17 cellular contexts compared by ENCODE assay signal in the genomic region with DNA sequence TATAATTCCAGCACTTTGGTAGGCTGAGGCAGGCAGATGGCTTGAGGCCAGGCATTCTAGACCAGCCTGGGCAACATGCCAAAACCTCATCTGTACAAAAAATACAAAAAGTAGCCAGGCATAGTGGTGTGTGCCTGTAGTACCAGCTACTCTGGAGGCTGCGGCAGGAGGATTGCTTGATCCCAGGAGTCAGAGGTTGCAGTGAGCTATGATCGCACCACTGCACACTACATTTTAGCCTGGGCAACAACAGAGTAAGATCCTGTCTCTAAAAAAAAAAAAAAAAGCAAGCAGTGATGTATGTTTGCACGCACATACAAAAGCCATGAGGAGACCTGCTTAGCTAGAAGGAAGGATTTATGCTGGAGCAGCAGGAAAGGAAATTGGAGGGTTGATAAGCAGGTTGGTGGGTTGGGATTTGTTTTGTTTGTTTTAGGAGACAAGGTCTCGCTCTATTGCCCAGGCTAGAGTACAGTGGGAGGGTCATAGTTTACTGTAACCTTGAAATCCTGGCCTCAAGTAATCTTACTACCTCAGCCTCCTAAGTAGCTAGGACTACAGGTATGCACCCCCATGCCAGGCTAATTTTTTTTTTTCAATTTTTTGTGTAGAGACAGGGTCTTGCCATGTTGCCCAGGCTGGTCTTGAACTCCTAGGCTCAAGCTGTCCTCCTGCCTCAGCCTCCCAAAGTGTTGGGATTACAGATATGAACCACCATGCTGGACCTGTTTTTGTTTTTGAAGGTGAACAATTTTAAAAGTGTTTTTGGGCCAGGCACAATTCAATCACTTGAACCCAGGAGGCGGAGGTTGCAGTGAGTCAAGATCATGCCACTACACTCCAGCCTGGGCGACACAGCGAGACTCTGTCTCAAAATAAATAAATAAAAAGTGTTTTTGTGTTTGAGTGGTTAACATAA. TPM values are rescaled to one million over a fixed set of nuclear protein-coding genes. Genes with fewer than 3 reads are reported as not detected.
DNase-seq lines count a peak whose midpoint lies in the region; ATAC-seq, FAIRE-seq and TF ChIP-seq lines count a peak whose summit lies in the region.
"Had no signal": no experiment of that assay in that cellular context is flagged by ENCODE, and none has a peak within 500 bp of the region (broad histone marks: within the 10 kb centered on the region; RNA-seq: fewer than 3 reads in every experiment).

No MANE protein-coding gene starts in this region.

- peak; percentile 83 for FAIRE-seq in endothelial cell of umbilical vein (lab: Jason Lieb, UNC)
- FAIRE-seq: astrocyte had no signal

- H3K4me2 ChIP-seq in BLaER1, result peak overlapping the region; percentile 4; the same call in 1 of the 2 replicates
- no peak overlapping the region for H3K4me2 ChIP-seq in endothelial cell of umbilical vein (ENCODE audit: insufficient read depth, low read length)

- no peaks in the 10 kb centered on the region for H3K27me3 ChIP-seq in BLaER1
- no peaks in the 10 kb centered on the region for H3K27me3 ChIP-seq in endothelial cell of umbilical vein (ENCODE audit: control insufficient read depth in 2 of 2, insufficient read depth in 2 of 2, low read length in 2 of 2)
- H3K27me3 ChIP-seq: BLaER1 treated with 17β-estradiol and CSF1 and Interleukin-3, amounts not matched to agents 10 nM and 100 nM; gastroesophageal sphincter; sigmoid colon had no signal

- H3K9me1 ChIP-seq in endothelial cell of umbilical vein (replicated peaks; ENCODE audit: control insufficient read depth, extremely low read depth, insufficient read depth, low read length), result no peaks in the 10 kb centered on the region

- H3K27ac ChIP-seq in BLaER1 (no peak overlapping the region), endothelial cell of umbilical vein (ENCODE audit: insufficient read depth, low read depth, low read length) (no peak overlapping the region)
- H3K27ac ChIP-seq: BLaER1 treated with 17β-estradiol and CSF1 and Interleukin-3, amounts not matched to agents 10 nM and 100 nM; gastroesophageal sphincter; sigmoid colon had no signal

- peak; percentile 17 for DNase-seq in HT1080 (ENCODE audit: low read depth)
- DNase-seq in NCI-H748 (lab: John Stamatoyannopoulos, UW; ENCODE audit: unreplicated experiment), result peak; percentile 26
- peak; percentile 38 for DNase-seq in endothelial cell of umbilical vein (ENCODE audit: low read depth, low spot score)
- DNase-seq in activated CD4-positive, alpha-beta T cell treated with anti-CD3 and anti-CD28 coated beads for 4 hours, result no peak
- no peak for DNase-seq in activated T-cell treated with anti-CD3 and anti-CD28 coated beads, Interleukin-2, amount 50 U/mL, for 4 hours
- DNase-seq: activated T-cell treated with anti-CD3 and anti-CD28 coated beads, Interleukin-2, amount 50 U/mL, for 24 hours; effector memory CD4-positive, alpha-beta T cell; NCI-H1436 treated with DMSO at 0.1 percent for 48 hours; sigmoid colon had no signal

- H3K4me1 ChIP-seq in BLaER1 (peaks cover 27% of the 10 kb centered on the region), endothelial cell of umbilical vein (ENCODE audit: control insufficient read depth, extremely low read depth, insufficient read depth, low read length) (peaks cover 10% of the 10 kb centered on the region)

- no peaks in the 10 kb centered on the region for H3K9me3 ChIP-seq in BLaER1
- no peaks in the 10 kb centered on the region for H3K9me3 ChIP-seq in endothelial cell of umbilical vein (replicated peaks; ENCODE audit: control insufficient read depth, insufficient read depth, low read length)
- H3K9me3 ChIP-seq: BLaER1 treated with 17β-estradiol and CSF1 and Interleukin-3, amounts not matched to agents 10 nM and 100 nM; gastroesophageal sphincter; sigmoid colon had no signal

- H3K9ac ChIP-seq in BLaER1 (no peak overlapping the region), endothelial cell of umbilical vein (replicated peaks; ENCODE audit: extremely low read depth, insufficient read depth, low read length) (no peak overlapping the region)
- H3K9ac ChIP-seq: BLaER1 treated with 17β-estradiol and CSF1 and Interleukin-3, amounts not matched to agents 10 nM and 100 nM had no signal

- no peak for TF ChIP-seq POLR2A in endothelial cell of umbilical vein (IDR thresholded peaks at IDR 0.05; ENCODE audit: low read depth, low read length)

- BruUV-seq in endothelial cell of umbilical vein (replicated peaks; lab: Mats Ljungman, UMichigan), result no TSS peak

- no peak overlapping the region for H2AFZ ChIP-seq in endothelial cell of umbilical vein (ENCODE audit: low read depth, low read length)

- peaks cover 7% of the 10 kb centered on the region for H3K36me3 Mint-ChIP-seq in activated T-cell treated with anti-CD3 and anti-CD28 coated beads, Interleukin-2, amount 50 U/mL, for 4 hours (ENCODE audit: insufficient read depth)

- peaks cover 3% of the 10 kb centered on the region for H3K79me2 ChIP-seq in endothelial cell of umbilical vein (ENCODE audit: control insufficient read depth, insufficient read depth, low read length)

- ATAC-seq in HG03175 (IDR thresholded peaks at IDR 0.05; ENCODE audit: unreplicated experiment) (no peak), HG03039 (IDR thresholded peaks at IDR 0.05; ENCODE audit: unreplicated experiment) (no peak)
- no peak for ATAC-seq in activated T-cell treated with anti-CD3 and anti-CD28 coated beads, Interleukin-2, amount 50 U/mL, for 4 hours
- ATAC-seq: activated CD4-positive, CD25-positive, alpha-beta regulatory T cell treated with anti-CD3 and anti-CD28 coated beads, Interleukin-2, amount 50 U/mL, for 24 hours; gastroesophageal sphincter; left lobe of liver had no signal

- H3K36me3 ChIP-seq in BLaER1, result 0 out of 2 replicates have a peak, but pooled peaks cover 5% of the 10 kb centered on the region
- H3K36me3 ChIP-seq in endothelial cell of umbilical vein (ENCODE audit: control insufficient read depth in 2 of 2, extremely low read depth in 1 of 2, insufficient read depth in 2 of 2, low read length in 2 of 2), result no peaks in the 10 kb centered on the region
- H3K36me3 ChIP-seq: gastroesophageal sphincter, sigmoid colon had no signal

- no peaks in the 10 kb centered on the region for H3K9me3 Mint-ChIP-seq in activated T-cell treated with anti-CD3 and anti-CD28 coated beads, Interleukin-2, amount 50 U/mL, for 4 hours
- H3K9me3 Mint-ChIP-seq: activated T-cell treated with anti-CD3 and anti-CD28 coated beads, Interleukin-2, amount 50 U/mL, for 24 hours had no signal

- no peak for TF ChIP-seq CTCF in endothelial cell of umbilical vein (IDR thresholded peaks at IDR 0.05; ENCODE audit: extremely low read depth in 1 of 2, insufficient read depth in 1 of 2, low read depth in 1 of 2, low read length in 2 of 2)

- intact Hi-C loops in endothelial cell of umbilical vein (cut with micrococcal nuclease), result no loop called here

- CTCF ChIA-PET in endothelial cell of umbilical vein (lab: Charles Lee), result interaction anchor here (0.7 to 1.4 kb wide), 3 partner anchors 24 to 73 kb away, joined by 3 to 4 read pairs (median 3); a partner anchor contains a TSS

- H3K4me3 ChIP-seq in BLaER1 (no peak overlapping the region), endothelial cell of umbilical vein (replicated peaks in 1 of 3; ENCODE audit: insufficient read depth in 1 of 3, low read depth in 1 of 3, low read length in 3 of 3) (no peak overlapping the region)
- H3K4me3 ChIP-seq: BLaER1 treated with 17β-estradiol and CSF1 and Interleukin-3, amounts not matched to agents 10 nM and 100 nM; gastroesophageal sphincter; sigmoid colon had no signal

- no peak overlapping the region for H3K4me3 Mint-ChIP-seq in activated T-cell treated with anti-CD3 and anti-CD28 coated beads, Interleukin-2, amount 50 U/mL, for 4 hours
- H3K4me3 Mint-ChIP-seq: activated T-cell treated with anti-CD3 and anti-CD28 coated beads, Interleukin-2, amount 50 U/mL, for 24 hours had no signal

- no peaks in the 10 kb centered on the region for H3K27me3 Mint-ChIP-seq in activated T-cell treated with anti-CD3 and anti-CD28 coated beads, Interleukin-2, amount 50 U/mL, for 4 hours (ENCODE audit: low read depth)
- H3K27me3 Mint-ChIP-seq: activated T-cell treated with anti-CD3 and anti-CD28 coated beads, Interleukin-2, amount 50 U/mL, for 24 hours had no signal

- peaks cover 23% of the 10 kb centered on the region for H3K4me1 Mint-ChIP-seq in activated T-cell treated with anti-CD3 and anti-CD28 coated beads, Interleukin-2, amount 50 U/mL, for 4 hours (ENCODE audit: low read depth)

- POLR2A ChIA-PET in endothelial cell of umbilical vein (lab: Charles Lee), result interaction anchor here (0.7 kb wide), 1 partner anchor 96 kb away, joined by 3 read pairs; no protein-coding TSS in a partner anchor

- dilution Hi-C loops in endothelial cell of umbilical vein (cut with MboI; ENCODE audit: extremely low pct_ligation_motif_present, low sequenced_read_pairs), result no loop called here

- H4K20me1 ChIP-seq in BLaER1 (0 out of 2 replicates have a peak, but pooled peaks cover 9% of the 10 kb centered on the region), endothelial cell of umbilical vein (replicated peaks; ENCODE audit: control insufficient read depth, extremely low read depth, insufficient read depth, low read length) (no peaks in the 10 kb centered on the region)

RNA-seq across cellular contexts. Expression of a gene that starts 4.0 kb away (rescaled TPM):
- 6.0 and 6.1 TPM in 2 replicates for total RNA-seq in HT1080 (2014; rRNA removed; shearing (Covaris generic))
- polyA plus RNA-seq in HT1080 (2015; cell fraction: cytosol; rRNA removed), result 2.9 and 3.1 TPM in 2 replicates
- 4.9 and 6.1 TPM in 2 replicates for polyA plus RNA-seq in HT1080 (2015; cell fraction: nucleus; rRNA removed)
- total RNA-seq in endothelial cell of umbilical vein, result 4.2 and 4.4 TPM in 2 replicates
- polyA plus RNA-seq in endothelial cell of umbilical vein, result 3.8 and 4.5 TPM in 2 replicates
- polyA plus RNA-seq in endothelial cell of umbilical vein (2011; cell fraction: cytosol; rRNA removed), result 2.8 and 2.9 TPM in 2 replicates
- 2.9 and 3.1 TPM in 2 replicates for polyA plus RNA-seq in endothelial cell of umbilical vein (2011; cell fraction: nucleus; rRNA removed)
- polyA plus RNA-seq in endothelial cell of umbilical vein (2012), result 3.7 and 4.2 TPM in 2 replicates
- polyA minus RNA-seq in endothelial cell of umbilical vein, result 12.4 and 13.1 TPM in 2 replicates
- polyA minus RNA-seq in endothelial cell of umbilical vein (2011; cell fraction: cytosol; rRNA and poly(A)+ RNA removed), result 4.7 TPM
- 2.2 and 2.5 TPM in 2 replicates for polyA minus RNA-seq in endothelial cell of umbilical vein (2011; cell fraction: nucleus; rRNA and poly(A)+ RNA removed)
- 1 to 10 TPM; 3.0 to 3.9 (median 3.3) TPM for total RNA-seq in activated T-cell treated with anti-CD3 and anti-CD28 coated beads, Interleukin-2, amount 50 U/mL, for 4 hours

RNA-seq across cellular contexts. Expression of a gene that starts 4.2 kb away (rescaled TPM):
- 38.3 and 43.1 TPM in 2 replicates for total RNA-seq in HT1080 (2014; rRNA removed; shearing (Covaris generic))
- polyA plus RNA-seq in HT1080 (2015; cell fraction: cytosol; rRNA removed), result 35.3 and 46.3 TPM in 2 replicates
- 38.5 and 40.5 TPM in 2 replicates for polyA plus RNA-seq in HT1080 (2015; cell fraction: nucleus; rRNA removed)
- 15.5 and 15.8 TPM in 2 replicates for total RNA-seq in endothelial cell of umbilical vein
- 50.9 and 58.8 TPM in 2 replicates for polyA plus RNA-seq in endothelial cell of umbilical vein
- 28.4 and 35.1 TPM in 2 replicates for polyA plus RNA-seq in endothelial cell of umbilical vein (2011; cell fraction: cytosol; rRNA removed)
- polyA plus RNA-seq in endothelial cell of umbilical vein (2011; cell fraction: nucleus; rRNA removed), result 35.4 and 40.5 TPM in 2 replicates
- polyA plus RNA-seq in endothelial cell of umbilical vein (2012), result 16.9 and 19.9 TPM in 2 replicates
- polyA minus RNA-seq in endothelial cell of umbilical vein, result 20.7 and 22.3 TPM in 2 replicates
- 20.2 TPM for polyA minus RNA-seq in endothelial cell of umbilical vein (2011; cell fraction: cytosol; rRNA and poly(A)+ RNA removed)
- 15.9 and 17.7 TPM in 2 replicates for polyA minus RNA-seq in endothelial cell of umbilical vein (2011; cell fraction: nucleus; rRNA and poly(A)+ RNA removed)
- 10 to 100 TPM; 18.0 to 21.0 (median 18.2) TPM for total RNA-seq in activated T-cell treated with anti-CD3 and anti-CD28 coated beads, Interleukin-2, amount 50 U/mL, for 4 hours

RNA-seq across cellular contexts. Expression of a gene that starts 19.6 kb away (rescaled TPM):
- total RNA-seq in HT1080 (2014; rRNA removed; shearing (Covaris generic)), result 8.1 and 13.8 TPM in 2 replicates
- polyA plus RNA-seq in HT1080 (2015; cell fraction: cytosol; rRNA removed), result 6.9 TPM in 2 replicates
- polyA plus RNA-seq in HT1080 (2015; cell fraction: nucleus; rRNA removed), result 6.8 and 12.1 TPM in 2 replicates
- 10.0 and 11.3 TPM in 2 replicates for total RNA-seq in endothelial cell of umbilical vein
- 8.5 and 9.4 TPM in 2 replicates for polyA plus RNA-seq in endothelial cell of umbilical vein
- polyA plus RNA-seq in endothelial cell of umbilical vein (2011; cell fraction: cytosol; rRNA removed), result 5.0 and 5.9 TPM in 2 replicates
- 6.7 and 7.2 TPM in 2 replicates for polyA plus RNA-seq in endothelial cell of umbilical vein (2011; cell fraction: nucleus; rRNA removed)
- 7.2 and 9.1 TPM in 2 replicates for polyA plus RNA-seq in endothelial cell of umbilical vein (2012)
- 20.0 and 22.0 TPM in 2 replicates for polyA minus RNA-seq in endothelial cell of umbilical vein
- 16.8 TPM for polyA minus RNA-seq in endothelial cell of umbilical vein (2011; cell fraction: cytosol; rRNA and poly(A)+ RNA removed)
- 7.9 and 9.1 TPM in 2 replicates for polyA minus RNA-seq in endothelial cell of umbilical vein (2011; cell fraction: nucleus; rRNA and poly(A)+ RNA removed)
- 10 to 100 TPM; 10.8 to 11.9 (median 10.9) TPM for total RNA-seq in activated T-cell treated with anti-CD3 and anti-CD28 coated beads, Interleukin-2, amount 50 U/mL, for 4 hours

RNA-seq across cellular contexts. Expression of a gene that starts 26.0 kb away (rescaled TPM):
- total RNA-seq in HT1080 (2014; rRNA removed; shearing (Covaris generic)), result 0.33 and 0.34 TPM in 2 replicates
- polyA plus RNA-seq in HT1080 (2015; cell fraction: cytosol; rRNA removed), result 0.19 and 0.86 TPM in 2 replicates
- polyA plus RNA-seq in HT1080 (2015; cell fraction: nucleus; rRNA removed), result 3.3 and 5.4 TPM in 2 replicates
- 1.3 TPM in 1 of 2 replicates, not detected in the other for total RNA-seq in endothelial cell of umbilical vein
- polyA plus RNA-seq in endothelial cell of umbilical vein, result 0.69 and 1.0 TPM in 2 replicates
- polyA plus RNA-seq in endothelial cell of umbilical vein (2011; cell fraction: cytosol; rRNA removed), result 0.34 and 0.58 TPM in 2 replicates
- polyA plus RNA-seq in endothelial cell of umbilical vein (2011; cell fraction: nucleus; rRNA removed), result 2.9 and 3.8 TPM in 2 replicates
- 0.60 TPM in 1 of 2 replicates, not detected in the other for polyA plus RNA-seq in endothelial cell of umbilical vein (2012)
- 0.28 TPM in 1 of 2 replicates, not detected in the other for polyA minus RNA-seq in endothelial cell of umbilical vein
- polyA minus RNA-seq in endothelial cell of umbilical vein (2011; cell fraction: cytosol; rRNA and poly(A)+ RNA removed), result not detected
- polyA minus RNA-seq in endothelial cell of umbilical vein (2011; cell fraction: nucleus; rRNA and poly(A)+ RNA removed), result 2.2 and 3.0 TPM in 2 replicates
- under 1 TPM; 0.63 to 0.73 (median 0.73) TPM for total RNA-seq in activated T-cell treated with anti-CD3 and anti-CD28 coated beads, Interleukin-2, amount 50 U/mL, for 4 hours

RNA-seq across cellular contexts. Expression of a gene that starts 27.8 kb away (rescaled TPM):
- 38.5 and 39.6 TPM in 2 replicates for total RNA-seq in HT1080 (2014; rRNA removed; shearing (Covaris generic))
- polyA plus RNA-seq in HT1080 (2015; cell fraction: cytosol; rRNA removed), result 25.6 and 25.9 TPM in 2 replicates
- 23.3 and 24.1 TPM in 2 replicates for polyA plus RNA-seq in HT1080 (2015; cell fraction: nucleus; rRNA removed)
- 11.9 and 14.9 TPM in 2 replicates for total RNA-seq in endothelial cell of umbilical vein
- 11.6 and 14.8 TPM in 2 replicates for polyA plus RNA-seq in endothelial cell of umbilical vein
- polyA plus RNA-seq in endothelial cell of umbilical vein (2011; cell fraction: cytosol; rRNA removed), result 7.3 and 9.8 TPM in 2 replicates
- 12.0 and 14.0 TPM in 2 replicates for polyA plus RNA-seq in endothelial cell of umbilical vein (2011; cell fraction: nucleus; rRNA removed)
- 7.8 and 9.5 TPM in 2 replicates for polyA plus RNA-seq in endothelial cell of umbilical vein (2012)
- polyA minus RNA-seq in endothelial cell of umbilical vein, result 4.9 and 7.1 TPM in 2 replicates
- 4.9 TPM for polyA minus RNA-seq in endothelial cell of umbilical vein (2011; cell fraction: cytosol; rRNA and poly(A)+ RNA removed)
- 5.7 and 9.9 TPM in 2 replicates for polyA minus RNA-seq in endothelial cell of umbilical vein (2011; cell fraction: nucleus; rRNA and poly(A)+ RNA removed)
- total RNA-seq in activated T-cell treated with anti-CD3 and anti-CD28 coated beads, Interleukin-2, amount 50 U/mL, for 4 hours, result under 1 TPM; 0.83 to 0.98 (median 0.87) TPM

Comparison
In these comparisons a context has a peak if more than half of its experiments do, and no peak if none do; other contexts are left out.
1. DNase-seq: peak in HT1080 (single experiment), NCI-H748 (single experiment) and endothelial cell of umbilical vein (single experiment); none in activated CD4-positive, alpha-beta T cell treated with anti-CD3 and anti-CD28 coated beads for 4 hours (0 of 2) and activated T-cell treated with anti-CD3 and anti-CD28 coated beads, Interleukin-2, amount 50 U/mL, for 4 hours (single experiment).